ENCODE assay signal across 16 cellular contexts in genomic region chr12:2353691-2354090, GRCh38.
"Had no signal": no experiment of that assay in that cellular context is flagged by ENCODE, and none has a peak within 500 bp of the region (broad histone marks: within the 10 kb centered on the region; RNA-seq: fewer than 3 reads in every experiment).

No MANE protein-coding gene starts in this region.

- H3K4me1 ChIP-seq: foreskin keratinocyte had no signal

- H3K9me3 Mint-ChIP-seq: activated B cell treated with CpG ODN at 0.5 μM for 24 hours; activated CD4-positive, alpha-beta T cell treated with anti-CD3 and anti-CD28 coated beads, Interleukin-2, amount 10 ng/mL, durations not matched to agents 7 days and 5 days; activated naive CD4-positive, alpha-beta T cell treated with anti-CD3 and anti-CD28 coated beads, Interleukin-2, amount 50 U/mL, for 24 hours; activated T-helper 17 cell treated with anti-CD3 and anti-CD28 coated beads, Interleukin-2, amount 50 U/mL, for 72 hours; neural crest cell; stimulated activated naive B cell treated with anti-CD40 and anti-IgM and Interleukin-4, amounts not matched to agents 10 μg/mL and 1 μg/mL and 100 μg/mL, for 72 hours; T-cell had no signal

- H3K4me3 ChIP-seq: left lung, upper lobe of right lung had no signal

- H3K4me3 Mint-ChIP-seq: activated B cell treated with CpG ODN at 0.5 μM for 24 hours; activated CD4-positive, alpha-beta T cell treated with anti-CD3 and anti-CD28 coated beads, Interleukin-2, amount 10 ng/mL, durations not matched to agents 7 days and 5 days; activated naive CD4-positive, alpha-beta T cell treated with anti-CD3 and anti-CD28 coated beads, Interleukin-2, amount 50 U/mL, for 24 hours; activated T-helper 17 cell treated with anti-CD3 and anti-CD28 coated beads, Interleukin-2, amount 50 U/mL, for 72 hours; neural crest cell; stimulated activated naive B cell treated with anti-CD40 and anti-IgM and Interleukin-4, amounts not matched to agents 10 μg/mL and 1 μg/mL and 100 μg/mL, for 72 hours; T-cell had no signal

- ATAC-seq: activated T-helper 17 cell treated with anti-CD3 and anti-CD28 coated beads, Interleukin-2, amount 50 U/mL, for 72 hours; foreskin keratinocyte; left lung; stimulated activated naive B cell treated with anti-CD40 and anti-IgM and Interleukin-4, amounts not matched to agents 10 μg/mL and 1 μg/mL and 100 μg/mL, for 72 hours; T-cell; upper lobe of right lung had no signal

- H3K36me3 Mint-ChIP-seq: activated naive CD4-positive, alpha-beta T cell treated with anti-CD3 and anti-CD28 coated beads, Interleukin-2, amount 50 U/mL, for 24 hours; stimulated activated naive B cell treated with anti-CD40 and anti-IgM and Interleukin-4, amounts not matched to agents 10 μg/mL and 1 μg/mL and 100 μg/mL, for 72 hours; T-cell had no signal

- H3K36me3 ChIP-seq: brain microvascular endothelial cell, left lung, upper lobe of right lung had no signal

- H3K27ac ChIP-seq: brain microvascular endothelial cell, foreskin keratinocyte, left lung, upper lobe of right lung had no signal

- FAIRE-seq: endothelial cell of umbilical vein, islet of Langerhans had no signal

- DNase-seq: activated B cell treated with CpG ODN at 0.5 μM for 24 hours; activated CD4-positive, alpha-beta T cell treated with anti-CD3 and anti-CD28 coated beads, Interleukin-2, amount 10 ng/mL, durations not matched to agents 7 days and 5 days; activated T-cell treated with anti-CD3 and anti-CD28 coated beads for 4 hours; brain microvascular endothelial cell; foreskin keratinocyte; right cardiac atrium; stimulated activated CD4-positive, alpha-beta T cell treated with anti-CD3 and anti-CD28 coated beads, Interleukin-2, amount 100 ng/mL, for 24 hours; stimulated activated naive B cell treated with anti-CD40 and anti-IgM and Interleukin-4, amounts not matched to agents 10 μg/mL and 1 μg/mL and 100 μg/mL, for 72 hours; T-cell; upper lobe of right lung had no signal

- H3K9me3 ChIP-seq: left lung, upper lobe of right lung had no signal

- H3K27me3 ChIP-seq: brain microvascular endothelial cell, foreskin keratinocyte, left lung, upper lobe of right lung had no signal

- H3K27ac Mint-ChIP-seq: activated B cell treated with CpG ODN at 0.5 μM for 24 hours; activated T-helper 17 cell treated with anti-CD3 and anti-CD28 coated beads, Interleukin-2, amount 50 U/mL, for 72 hours; T-cell had no signal
